In genomic region chr2:1406434-1406833, GRCh38 we compare ENCODE assay signal across 35 cellular contexts. TPM values are rescaled to one million over a fixed set of nuclear protein-coding genes. Genes with fewer than 3 reads are reported as not detected.
"Had no signal": no experiment of that assay in that cellular context is flagged by ENCODE, and none has a peak within 500 bp of the region (broad histone marks: within the 10 kb centered on the region; RNA-seq: fewer than 3 reads in every experiment).

No MANE protein-coding gene starts in this region.

- ATAC-seq: activated CD4-positive, CD25-positive, alpha-beta regulatory T cell treated with anti-CD3 and anti-CD28 coated beads, Interleukin-2, amount 50 U/mL, for 24 hours; activated CD8-positive, alpha-beta T cell treated with anti-CD3 and anti-CD28 coated beads for 36 hours; activated naive CD4-positive, alpha-beta T cell treated with anti-CD3 and anti-CD28 coated beads, Interleukin-2, amount 50 U/mL, for 72 hours; foreskin keratinocyte; gastrocnemius medialis; heart left ventricle; T-cell had no signal

- H3K27ac Mint-ChIP-seq: activated B cell treated with CpG ODN at 0.5 μM for 24 hours; activated CD8-positive, alpha-beta T cell treated with anti-CD3 and anti-CD28 coated beads for 36 hours; activated naive CD4-positive, alpha-beta T cell treated with anti-CD3 and anti-CD28 coated beads for 36 hours; activated naive CD4-positive, alpha-beta T cell treated with anti-CD3 and anti-CD28 coated beads, Interleukin-2, amount 50 U/mL, for 72 hours; activated naive CD8-positive, alpha-beta T cell treated with anti-CD3 and anti-CD28 coated beads, Interleukin-2, amount 10 ng/mL, durations not matched to agents 7 days and 5 days; activated T-helper 1 cell treated with anti-CD3 and anti-CD28 coated beads, Interleukin-12 subunit alpha, Interleukin-12 subunit beta, Interleukin-2, Interleukin-4 antibody, amounts not matched to agents 30 ng/mL and 10 ng/mL and 1 ng/mL, durations not matched to agents 14 hours and 24 hours and 36 hours; activated T-helper 2 cell treated with anti-CD3 and anti-CD28 coated beads, Interferon-gamma antibody, Interleukin-2, Interleukin-4, amounts not matched to agents 10 μg/mL and 5 μg/mL and 100 μg/mL, durations not matched to agents 14 hours and 24 hours and 36 hours; brain; dendritic cell treated with granulocyte-macrophage colony-stimulating factor and Interleukin-4, amounts not matched to agents 40 ng/mL and 50 ng/mL, for 4 days; T-cell; T-helper 1 cell treated with Interleukin-12 subunit alpha and Interleukin-12 subunit beta and Interleukin-4 antibody, amounts not matched to agents 30 μg/mL and 1 μg/mL, for 36 hours had no signal

- H3K4me1 Mint-ChIP-seq: activated naive CD8-positive, alpha-beta T cell treated with anti-CD3 and anti-CD28 coated beads, Interleukin-2, amount 10 ng/mL, durations not matched to agents 7 days and 5 days; central memory CD8-positive, alpha-beta T cell had no signal

- H3K36me3 ChIP-seq: ascending aorta, gastrocnemius medialis, WERI-Rb-1 had no signal

- H3K4me3 Mint-ChIP-seq: activated B cell treated with CpG ODN at 0.5 μM for 24 hours; activated CD8-positive, alpha-beta T cell treated with anti-CD3 and anti-CD28 coated beads for 36 hours; activated naive CD4-positive, alpha-beta T cell treated with anti-CD3 and anti-CD28 coated beads for 36 hours; activated naive CD8-positive, alpha-beta T cell treated with anti-CD3 and anti-CD28 coated beads, Interleukin-2, amount 10 ng/mL, durations not matched to agents 7 days and 5 days; activated T-helper 1 cell treated with anti-CD3 and anti-CD28 coated beads, Interleukin-12 subunit alpha, Interleukin-12 subunit beta, Interleukin-2, Interleukin-4 antibody, amounts not matched to agents 30 ng/mL and 10 ng/mL and 1 ng/mL, durations not matched to agents 14 hours and 24 hours and 36 hours; brain; central memory CD8-positive, alpha-beta T cell; dendritic cell treated with granulocyte-macrophage colony-stimulating factor and Interleukin-4, amounts not matched to agents 40 ng/mL and 50 ng/mL, for 4 days; T-cell; T-helper 1 cell treated with Interleukin-12 subunit alpha and Interleukin-12 subunit beta and Interleukin-4 antibody, amounts not matched to agents 30 μg/mL and 1 μg/mL, for 36 hours had no signal

- FAIRE-seq: bronchial epithelial cell, endothelial cell of umbilical vein had no signal

- H3K36me3 Mint-ChIP-seq: activated naive CD8-positive, alpha-beta T cell treated with anti-CD3 and anti-CD28 coated beads, Interleukin-2, amount 10 ng/mL, durations not matched to agents 7 days and 5 days; brain; T-cell had no signal

- H3K27me3 Mint-ChIP-seq: activated B cell treated with CpG ODN at 0.5 μM for 24 hours; activated CD8-positive, alpha-beta T cell treated with anti-CD3 and anti-CD28 coated beads for 36 hours; activated naive CD8-positive, alpha-beta T cell treated with anti-CD3 and anti-CD28 coated beads, Interleukin-2, amount 10 ng/mL, durations not matched to agents 7 days and 5 days; T-cell had no signal

- H3K9me3 ChIP-seq: ascending aorta, esophagus muscularis mucosa, gastrocnemius medialis, heart left ventricle had no signal

- H3K4me1 ChIP-seq: ascending aorta, esophagus muscularis mucosa, foreskin keratinocyte, gastrocnemius medialis, heart left ventricle had no signal

- H3K27ac ChIP-seq: ascending aorta, coronary artery, dorsolateral prefrontal cortex, esophagus muscularis mucosa, foreskin keratinocyte, gastrocnemius medialis, heart left ventricle, WERI-Rb-1 had no signal

- DNase-seq: activated B cell treated with CpG ODN at 0.5 μM for 24 hours; activated CD4-positive, alpha-beta T cell treated with anti-CD3 and anti-CD28 coated beads for 48 hours; activated CD4-positive, alpha-beta T cell treated with anti-CD3 and anti-CD28 coated beads, Interleukin-2, amount 50 U/mL, for 1 hour; activated CD4-positive, alpha-beta T cell treated with anti-CD3 and anti-CD28 coated beads, Interleukin-2, amount 50 U/mL, for 48 hours; activated CD8-positive, alpha-beta memory T cell treated with anti-CD3 and anti-CD28 coated beads for 24 hours; activated CD8-positive, alpha-beta memory T cell treated with anti-CD3 and anti-CD28 coated beads, Interleukin-2, amount 50 U/mL, for 4 hours; activated CD8-positive, alpha-beta T cell treated with anti-CD3 and anti-CD28 coated beads for 36 hours; activated effector memory CD4-positive, alpha-beta T cell treated with anti-CD3 and anti-CD28 coated beads, Interleukin-2, amount 50 U/mL, for 16 hours; activated naive CD4-positive, alpha-beta T cell treated with anti-CD3 and anti-CD28 coated beads for 36 hours; activated naive CD8-positive, alpha-beta T cell treated with anti-CD3 and anti-CD28 coated beads, Interleukin-2, amount 10 ng/mL, durations not matched to agents 7 days and 5 days; activated T-cell treated with anti-CD3 and anti-CD28 coated beads, Interleukin-2, amount 50 U/mL, for 1 hour; activated T-cell treated with anti-CD3 and anti-CD28 coated beads, Interleukin-2, amount 50 U/mL, for 48 hours; dorsolateral prefrontal cortex; effector memory CD4-positive, alpha-beta T cell; gastrocnemius medialis; glutamatergic neuron; heart left ventricle; T-cell; T-helper 9 cell; WERI-Rb-1 had no signal

- H3K27me3 ChIP-seq: ascending aorta, esophagus muscularis mucosa, foreskin keratinocyte, gastrocnemius medialis had no signal

- H3K4me3 ChIP-seq: ascending aorta, coronary artery, dorsolateral prefrontal cortex, esophagus muscularis mucosa, gastrocnemius medialis, heart left ventricle had no signal

RNA-seq across cellular contexts. Expression of gene TPO, which starts 6.8 kb away (rescaled TPM):
- total RNA-seq: activated B cell treated with CpG ODN at 0.5 μM for 24 hours; activated CD8-positive, alpha-beta T cell treated with anti-CD3 and anti-CD28 coated beads for 36 hours; activated naive CD4-positive, alpha-beta T cell treated with anti-CD3 and anti-CD28 coated beads for 36 hours; activated naive CD4-positive, alpha-beta T cell treated with anti-CD3 and anti-CD28 coated beads, Interleukin-2, amount 50 U/mL, for 72 hours; activated naive CD8-positive, alpha-beta T cell treated with anti-CD3 and anti-CD28 coated beads, Interleukin-2, amount 10 ng/mL, durations not matched to agents 7 days and 5 days; activated T-helper 1 cell treated with anti-CD3 and anti-CD28 coated beads, Interleukin-12 subunit alpha, Interleukin-12 subunit beta, Interleukin-2, Interleukin-4 antibody, amounts not matched to agents 30 ng/mL and 10 ng/mL and 1 ng/mL, durations not matched to agents 14 hours and 24 hours and 36 hours; activated T-helper 2 cell treated with anti-CD3 and anti-CD28 coated beads, Interferon-gamma antibody, Interleukin-2, Interleukin-4, amounts not matched to agents 10 μg/mL and 5 μg/mL and 100 μg/mL, durations not matched to agents 14 hours and 24 hours and 36 hours; bronchial epithelial cell; endothelial cell of umbilical vein; epithelial cell of proximal tubule; foreskin keratinocyte had no signal
- polyA plus RNA-seq: endothelial cell of umbilical vein, foreskin keratinocyte had no signal
